ENCODE assay signal across 8 cellular contexts in the genomic region with DNA sequence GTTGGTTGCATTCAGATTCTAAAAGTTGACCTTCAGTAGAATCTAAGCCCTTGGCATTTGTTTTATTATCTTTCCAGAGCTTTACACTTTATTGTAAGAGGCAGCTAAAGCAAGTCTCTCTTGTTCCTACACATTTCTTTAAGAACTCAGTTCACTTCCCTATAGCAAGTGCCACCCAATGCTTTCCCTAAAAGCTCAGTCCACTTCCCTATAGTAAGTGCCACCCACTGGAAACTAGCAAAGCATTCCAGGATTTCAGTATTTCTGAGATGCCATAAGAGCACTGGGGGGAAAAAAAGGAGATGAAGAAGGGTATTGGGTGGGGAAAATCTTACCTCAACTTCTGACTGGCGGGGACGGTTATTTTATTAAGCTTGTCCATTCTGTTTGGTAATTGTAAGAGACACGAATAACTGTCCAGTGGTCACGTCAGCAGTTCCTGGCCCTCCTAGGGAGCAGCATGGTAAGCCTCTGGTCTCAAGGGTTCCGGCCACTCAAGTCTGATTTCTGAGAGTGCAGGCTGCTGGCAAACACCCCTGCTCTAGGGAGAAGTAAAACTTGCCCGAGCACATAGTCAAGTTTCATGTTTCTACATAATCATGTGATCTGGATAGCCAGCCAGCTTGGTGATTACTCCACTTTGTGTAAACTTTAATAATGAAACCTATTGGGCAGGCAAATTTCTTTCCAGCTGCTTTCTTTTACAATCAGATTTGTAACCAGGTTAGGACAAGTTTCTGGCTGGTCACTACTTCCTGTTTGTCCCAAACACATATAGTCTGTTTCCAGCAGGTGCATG. TPM values are rescaled to one million over a fixed set of nuclear protein-coding genes. Genes with fewer than 3 reads are reported as not detected.
A peak's percentile ranks its signal among the peaks of the same experiment; 100 is the strongest.
DNase-seq lines count a peak whose midpoint lies in the region; ATAC-seq and TF ChIP-seq lines count a peak whose summit lies in the region.

A gene (minus strand): TSS at position 553 of the 799 bp plus-strand sequence. CDS start 171 bp downstream, at position 382.

- no peaks in the 10 kb centered on the region for H3K9me3 Mint-ChIP-seq in activated T-helper 2 cell treated with anti-CD3 and anti-CD28 coated beads, Interferon-gamma antibody, Interleukin-2, Interleukin-4, amounts not matched to agents 10 μg/mL and 5 μg/mL and 100 μg/mL, durations not matched to agents 14 hours and 24 hours and 36 hours

- H3K4me1 Mint-ChIP-seq in activated T-helper 2 cell treated with anti-CD3 and anti-CD28 coated beads, Interferon-gamma antibody, Interleukin-2, Interleukin-4, amounts not matched to agents 10 μg/mL and 5 μg/mL and 100 μg/mL, durations not matched to agents 14 hours and 24 hours and 36 hours (ENCODE audit: low read depth), result no peaks in the 10 kb centered on the region

- H3K27me3 ChIP-seq in dorsolateral prefrontal cortex, result peaks cover 0 to 7% (median 0%) of the 10 kb centered on the region in 45 donors

- no peak within 1 kb of the TSS for H3K4me3 Mint-ChIP-seq in activated T-helper 2 cell treated with anti-CD3 and anti-CD28 coated beads, Interferon-gamma antibody, Interleukin-2, Interleukin-4, amounts not matched to agents 10 μg/mL and 5 μg/mL and 100 μg/mL, durations not matched to agents 14 hours and 24 hours and 36 hours (ENCODE audit: low read depth)

- intact Hi-C loops in dorsolateral prefrontal cortex (cut with DNase I), result no loop called here
- intact Hi-C loops in activated T-helper 2 cell treated with anti-CD3 and anti-CD28 coated beads, Interferon-gamma antibody, Interleukin-2, Interleukin-4, amounts not matched to agents 10 μg/mL and 5 μg/mL and 100 μg/mL, durations not matched to agents 14 hours and 24 hours and 36 hours (cut with micrococcal nuclease), result no loop called here

- peak; percentile 72 for DNase-seq in HPDE6-E6E7 (ENCODE audit: extremely low spot score)
- DNase-seq in dorsolateral prefrontal cortex, result no peak
- DNase-seq in non-pigmented ciliary epithelial cell (ENCODE audit: low read depth), result peak; percentile 6
- no peak for DNase-seq in activated T-helper 2 cell treated with anti-CD3 and anti-CD28 coated beads, Interferon-gamma antibody, Interleukin-2, Interleukin-4, amounts not matched to agents 10 μg/mL and 5 μg/mL and 100 μg/mL, durations not matched to agents 14 hours and 24 hours and 36 hours (ENCODE audit: low spot score)
- no peak for DNase-seq in activated CD8-positive, alpha-beta memory T cell treated with anti-CD3 and anti-CD28 coated beads, Interleukin-2, amount 50 U/mL, for 4 hours
- DNase-seq in RKO (ENCODE audit: low spot score), result no peak

- TF ChIP-seq CTCF in dorsolateral prefrontal cortex (IDR thresholded peaks at IDR 0.05 in 54 of 56, conservative IDR thresholded peaks at IDR 0.05 in 2 of 56; ENCODE audit: low read depth in 1 of 56, partially characterized antibody in 56 of 56), result no peak

- no peaks in the 10 kb centered on the region for H3K36me3 Mint-ChIP-seq in activated T-helper 2 cell treated with anti-CD3 and anti-CD28 coated beads, Interferon-gamma antibody, Interleukin-2, Interleukin-4, amounts not matched to agents 10 μg/mL and 5 μg/mL and 100 μg/mL, durations not matched to agents 14 hours and 24 hours and 36 hours (ENCODE audit: low read depth)

- H3K27me3 Mint-ChIP-seq in activated T-helper 2 cell treated with anti-CD3 and anti-CD28 coated beads, Interferon-gamma antibody, Interleukin-2, Interleukin-4, amounts not matched to agents 10 μg/mL and 5 μg/mL and 100 μg/mL, durations not matched to agents 14 hours and 24 hours and 36 hours (ENCODE audit: low read depth), result peaks cover 14% of the 10 kb centered on the region

- ATAC-seq in GM21447 (IDR thresholded peaks at IDR 0.05; ENCODE audit: unreplicated experiment), result peak; percentile 62

- no peak within 1 kb of the TSS for H3K27ac Mint-ChIP-seq in activated T-helper 2 cell treated with anti-CD3 and anti-CD28 coated beads, Interferon-gamma antibody, Interleukin-2, Interleukin-4, amounts not matched to agents 10 μg/mL and 5 μg/mL and 100 μg/mL, durations not matched to agents 14 hours and 24 hours and 36 hours

- H3K4me3 ChIP-seq in GM08714 (ENCODE audit: low read length) (peak within 1 kb of the TSS; percentile 100), dorsolateral prefrontal cortex (peak within 1 kb of the TSS in 38 of 59 donors; percentile 0 to 47 (median 29))

- peak within 1 kb of the TSS in 20 of 59 donors; percentile 1 to 71 (median 29) for H3K27ac ChIP-seq in dorsolateral prefrontal cortex

RNA-seq across cellular contexts. Expression of the gene that starts here (rescaled TPM):
- total RNA-seq in dorsolateral prefrontal cortex, result 10 to 100 TPM in 16 of 120 experiments, 1 to 10 TPM in 104; 1.1 to 14.8 (median 5.8) TPM
- total RNA-seq in activated T-helper 2 cell treated with anti-CD3 and anti-CD28 coated beads, Interferon-gamma antibody, Interleukin-2, Interleukin-4, amounts not matched to agents 10 μg/mL and 5 μg/mL and 100 μg/mL, durations not matched to agents 14 hours and 24 hours and 36 hours, result not detected in 2 replicates

Comparison
In these comparisons a context has a peak if more than half of its experiments do, and no peak if none do; other contexts are left out.
1. DNase-seq: peak in HPDE6-E6E7 (single experiment) and non-pigmented ciliary epithelial cell (single experiment); none in dorsolateral prefrontal cortex (0 of 10), activated T-helper 2 cell treated with anti-CD3 and anti-CD28 coated beads, Interferon-gamma antibody, Interleukin-2, Interleukin-4, amounts not matched to agents 10 μg/mL and 5 μg/mL and 100 μg/mL, durations not matched to agents 14 hours and 24 hours and 36 hours (single experiment), activated CD8-positive, alpha-beta memory T cell treated with anti-CD3 and anti-CD28 coated beads, Interleukin-2, amount 50 U/mL, for 4 hours (single experiment) and RKO (single experiment).